In genomic region chr20:45254867-45255266, GRCh38 we compare ENCODE assay signal across 1 cellular context.
TF ChIP-seq lines count a peak whose summit lies in the region.

No MANE protein-coding gene starts in this region.

TF ChIP-seq in GM12878, 131 proteins besides CTCF, POLR2A, EP300 and RAD21:
- TF ChIP-seq, protein P1, sequence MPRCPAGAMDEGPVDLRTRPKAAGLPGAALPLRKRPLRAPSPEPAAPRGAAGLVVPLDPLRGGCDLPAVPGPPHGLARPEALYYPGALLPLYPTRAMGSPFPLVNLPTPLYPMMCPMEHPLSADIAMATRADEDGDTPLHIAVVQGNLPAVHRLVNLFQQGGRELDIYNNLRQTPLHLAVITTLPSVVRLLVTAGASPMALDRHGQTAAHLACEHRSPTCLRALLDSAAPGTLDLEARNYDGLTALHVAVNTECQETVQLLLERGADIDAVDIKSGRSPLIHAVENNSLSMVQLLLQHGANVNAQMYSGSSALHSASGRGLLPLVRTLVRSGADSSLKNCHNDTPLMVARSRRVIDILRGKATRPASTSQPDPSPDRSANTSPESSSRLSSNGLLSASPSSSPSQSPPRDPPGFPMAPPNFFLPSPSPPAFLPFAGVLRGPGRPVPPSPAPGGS (IDR thresholded peaks at IDR 0.05; ENCODE audit: borderline replicate concordance, insufficient read depth, low read depth, low read length, poor library complexity, severe bottlenecking): peak; percentile 37
- TF ChIP-seq, protein P2, sequence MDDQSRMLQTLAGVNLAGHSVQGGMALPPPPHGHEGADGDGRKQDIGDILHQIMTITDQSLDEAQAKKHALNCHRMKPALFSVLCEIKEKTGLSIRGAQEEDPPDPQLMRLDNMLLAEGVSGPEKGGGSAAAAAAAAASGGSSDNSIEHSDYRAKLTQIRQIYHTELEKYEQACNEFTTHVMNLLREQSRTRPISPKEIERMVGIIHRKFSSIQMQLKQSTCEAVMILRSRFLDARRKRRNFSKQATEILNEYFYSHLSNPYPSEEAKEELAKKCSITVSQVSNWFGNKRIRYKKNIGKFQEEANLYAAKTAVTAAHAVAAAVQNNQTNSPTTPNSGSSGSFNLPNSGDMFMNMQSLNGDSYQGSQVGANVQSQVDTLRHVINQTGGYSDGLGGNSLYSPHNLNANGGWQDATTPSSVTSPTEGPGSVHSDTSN (IDR thresholded peaks at IDR 0.05; ENCODE audit: insufficient replicate concordance, low read depth, low read length): no peak
